In genomic region chr3:66485291-66485968, GRCh38 we compare ENCODE assay signal across 9 cellular contexts.
A peak's percentile ranks its signal among the peaks of the same experiment; 100 is the strongest.
DNase-seq lines count a peak whose midpoint lies in the region; ATAC-seq and TF ChIP-seq lines count a peak whose summit lies in the region.
"Had no signal": no experiment of that assay in that cellular context is flagged by ENCODE, and none has a peak within 500 bp of the region (broad histone marks: within the 10 kb centered on the region; RNA-seq: fewer than 3 reads in every experiment).

No MANE protein-coding gene starts in this region.

- H3K9me3 ChIP-seq in tibial artery, result no peaks in the 10 kb centered on the region
- H3K9me3 ChIP-seq: neutrophil had no signal

- H3K27me3 ChIP-seq in tibial artery, result no peaks in the 10 kb centered on the region
- H3K27me3 ChIP-seq: neutrophil had no signal

- no peak overlapping the region for H3K4me3 ChIP-seq in astrocyte of the spinal cord (ENCODE audit: low read depth, low read length)
- H3K4me3 ChIP-seq in tibial artery, result no peak overlapping the region

- in situ Hi-C loops in astrocyte of the spinal cord (cut with HindIII; ENCODE audit: low sequenced_read_pairs), result no loop called here

- H3K27ac ChIP-seq in tibial artery, result peak overlapping the region; percentile 91 to 99
- H3K27ac ChIP-seq: neutrophil had no signal

- no peaks in the 10 kb centered on the region for H3K36me3 ChIP-seq in tibial artery
- H3K36me3 ChIP-seq: neutrophil had no signal

- H3K4me1 ChIP-seq in tibial artery, result peaks cover 0 to 100% (median 80%) of the 10 kb centered on the region in 4 donors

- intact Hi-C loops in tibial artery (cut with DNase I; ENCODE audit: low total_unique reads), result no loop called here

- TF ChIP-seq CTCF in astrocyte of the spinal cord (IDR thresholded peaks at IDR 0.05; ENCODE audit: low read depth, low read length), result no peak
- TF ChIP-seq CTCF in tibial artery (IDR thresholded peaks at IDR 0.05), result no peak

- ATAC-seq in HG03565 (IDR thresholded peaks at IDR 0.05; ENCODE audit: unreplicated experiment), result no peak
- ATAC-seq: HCT116 had no signal

- DNase-seq in HS-5 (ENCODE audit: low read depth) (peak; percentile 39), astrocyte of the spinal cord (ENCODE audit: low read depth, low spot score) (peak; percentile 75), hepatic stellate cell (ENCODE audit: low spot score) (peak; percentile 61), tibial artery (peak; percentile 33 to 78), DMS79 (lab: John Stamatoyannopoulos, UW) (no peak), NCI-H187 treated with DMSO at 0.1 percent for 48 hours (lab: John Stamatoyannopoulos, UW) (no peak)

Comparison
In these comparisons a context has a peak if more than half of its experiments do, and no peak if none do; other contexts are left out.
1. DNase-seq: peak in HS-5 (single experiment), astrocyte of the spinal cord (single experiment), hepatic stellate cell (single experiment) and tibial artery (2 of 2); none in DMS79 (single experiment) and NCI-H187 treated with DMSO at 0.1 percent for 48 hours (single experiment).